In the genomic region with DNA sequence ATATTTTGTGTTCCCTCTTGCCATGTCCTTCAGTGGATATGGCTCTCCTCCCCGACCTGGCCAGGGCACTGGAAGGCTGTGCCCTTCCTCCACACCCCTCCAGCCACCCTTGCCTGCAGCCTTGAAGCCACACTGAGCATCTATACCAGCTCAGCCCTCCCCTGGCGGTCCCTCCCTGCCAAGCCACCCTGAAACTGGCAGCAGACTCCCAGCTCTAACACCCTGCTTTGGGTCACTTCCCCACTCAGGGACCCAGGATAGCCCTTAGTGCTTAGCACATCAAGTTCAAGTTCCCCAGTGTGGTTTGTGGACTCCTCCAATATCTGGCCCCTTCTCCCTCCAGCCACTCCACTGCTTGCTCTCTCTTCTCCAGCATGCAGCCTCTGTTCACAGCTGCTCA, we compare ENCODE assay signal across 16 cellular contexts.
DNase-seq lines count a peak whose midpoint lies in the region; ATAC-seq and TF ChIP-seq lines count a peak whose summit lies in the region.
"Had no signal": no experiment of that assay in that cellular context is flagged by ENCODE, and none has a peak within 500 bp of the region (broad histone marks: within the 10 kb centered on the region; RNA-seq: fewer than 3 reads in every experiment).

No MANE protein-coding gene starts in this region.

- no peak for TF ChIP-seq CTCF in body of pancreas (IDR thresholded peaks at IDR 0.05)
- TF ChIP-seq CTCF in ovary (IDR thresholded peaks at IDR 0.05): no peak
- TF ChIP-seq CTCF in transverse colon (IDR thresholded peaks at IDR 0.05): peak in 1 of 5 experiments; percentile 11

- WGBS in body of pancreas, 2 donors: 58 to 75% methylated on average over 1 to 2 of the region's 2 CpGs
- 60 to 68% (median 65%) methylated on average over 2 of the region's 2 CpGs for WGBS in ovary, 3 donors
- 57% methylated on average over 2 of the region's 2 CpGs; no CpG with 5 or more reads in 1 of the 2 donors for WGBS in transverse colon (ENCODE audit: low coverage in 1 of 2), 2 donors

- H3K4me1 ChIP-seq in body of pancreas: peaks cover 84% of the 10 kb centered on the region
- peaks cover 73% of the 10 kb centered on the region for H3K4me1 ChIP-seq in ovary (ENCODE audit: insufficient read depth)
- H3K4me1 ChIP-seq in transverse colon: peaks cover 54 to 96% (median 70%) of the 10 kb centered on the region in 4 donors

- DNase-seq in body of pancreas (no peak), left ventricle myocardium superior (peak; percentile 60), ovary (peak in 1 of 5 donors; percentile 20), transverse colon (no peak), NCI-H1105 treated with DMSO at 0.1 percent for 48 hours (lab: John Stamatoyannopoulos, UW) (no peak), H4 (ENCODE audit: low spot score) (no peak), HT-29 (ENCODE audit: low spot score) (no peak)
- no peak for DNase-seq in central memory CD4-positive, alpha-beta T cell
- DNase-seq: activated CD4-positive, alpha-beta T cell treated with anti-CD3 and anti-CD28 coated beads, Interleukin-2, amount 50 U/mL, for 1 hour; NCI-H1436; posterior cingulate gyrus; stimulated activated CD4-positive, alpha-beta T cell treated with anti-CD3 and anti-CD28 coated beads, Interleukin-2, amount 100 ng/mL, for 48 hours; T-helper 2 cell had no signal

- no peaks in the 10 kb centered on the region for H3K27me3 ChIP-seq in body of pancreas
- H3K27me3 ChIP-seq in ovary: no peaks in the 10 kb centered on the region
- no peaks in the 10 kb centered on the region for H3K27me3 ChIP-seq in transverse colon
- H3K27me3 ChIP-seq: hepatocyte had no signal

- in situ Hi-C loops in transverse colon (cut with MboI; ENCODE audit: low pct_ligation_motif_present in 1 of 4, low pct_unique_long_range_greater_than_20kb in 1 of 4, low sequenced_read_pairs in 3 of 4): no loop called here

- no peak for TF ChIP-seq EP300 in ovary (IDR thresholded peaks at IDR 0.05)
- no peak for TF ChIP-seq EP300 in transverse colon (IDR thresholded peaks at IDR 0.05; ENCODE audit: low read depth)

- TF ChIP-seq POLR2A in body of pancreas (IDR thresholded peaks at IDR 0.05) (no peak), ovary (IDR thresholded peaks at IDR 0.05) (no peak), transverse colon (IDR thresholded peaks at IDR 0.05) (no peak)

- H3K36me3 ChIP-seq in body of pancreas (replicated peaks in 1 of 2; ENCODE audit: insufficient read depth in 1 of 2, low read depth in 2 of 2) (no peaks in the 10 kb centered on the region), ovary (no peaks in the 10 kb centered on the region), transverse colon (no peaks in the 10 kb centered on the region)

- H3K4me3 ChIP-seq in body of pancreas (no peak overlapping the region), ovary (no peak overlapping the region), transverse colon (no peak overlapping the region)
- H3K4me3 ChIP-seq: hepatocyte had no signal

- intact Hi-C loops in body of pancreas (cut with DNase I) (no loop called here), left ventricle myocardium superior (cut with micrococcal nuclease) (no loop called here), ovary (cut with DNase I) (no loop called here), transverse colon (cut with DNase I; ENCODE audit: low total_unique reads) (no loop called here)

- no peak for ATAC-seq in body of pancreas
- ATAC-seq in left ventricle myocardium superior: peak; percentile 19

- H3K9me3 ChIP-seq in body of pancreas: no peaks in the 10 kb centered on the region
- H3K9me3 ChIP-seq in ovary: no peaks in the 10 kb centered on the region
- H3K9me3 ChIP-seq in transverse colon: no peaks in the 10 kb centered on the region

- H3K27ac ChIP-seq in body of pancreas (peak overlapping the region in 3 of 4 donors; percentile 52 to 89 (median 53)), ovary (peak overlapping the region; percentile 72 to 76), transverse colon (peak overlapping the region; percentile 85 to 95 (median 89))
- H3K27ac ChIP-seq: C4-2B, hepatocyte, RWPE1 had no signal
